1 cellular context compared by ENCODE assay signal in the genomic region with DNA sequence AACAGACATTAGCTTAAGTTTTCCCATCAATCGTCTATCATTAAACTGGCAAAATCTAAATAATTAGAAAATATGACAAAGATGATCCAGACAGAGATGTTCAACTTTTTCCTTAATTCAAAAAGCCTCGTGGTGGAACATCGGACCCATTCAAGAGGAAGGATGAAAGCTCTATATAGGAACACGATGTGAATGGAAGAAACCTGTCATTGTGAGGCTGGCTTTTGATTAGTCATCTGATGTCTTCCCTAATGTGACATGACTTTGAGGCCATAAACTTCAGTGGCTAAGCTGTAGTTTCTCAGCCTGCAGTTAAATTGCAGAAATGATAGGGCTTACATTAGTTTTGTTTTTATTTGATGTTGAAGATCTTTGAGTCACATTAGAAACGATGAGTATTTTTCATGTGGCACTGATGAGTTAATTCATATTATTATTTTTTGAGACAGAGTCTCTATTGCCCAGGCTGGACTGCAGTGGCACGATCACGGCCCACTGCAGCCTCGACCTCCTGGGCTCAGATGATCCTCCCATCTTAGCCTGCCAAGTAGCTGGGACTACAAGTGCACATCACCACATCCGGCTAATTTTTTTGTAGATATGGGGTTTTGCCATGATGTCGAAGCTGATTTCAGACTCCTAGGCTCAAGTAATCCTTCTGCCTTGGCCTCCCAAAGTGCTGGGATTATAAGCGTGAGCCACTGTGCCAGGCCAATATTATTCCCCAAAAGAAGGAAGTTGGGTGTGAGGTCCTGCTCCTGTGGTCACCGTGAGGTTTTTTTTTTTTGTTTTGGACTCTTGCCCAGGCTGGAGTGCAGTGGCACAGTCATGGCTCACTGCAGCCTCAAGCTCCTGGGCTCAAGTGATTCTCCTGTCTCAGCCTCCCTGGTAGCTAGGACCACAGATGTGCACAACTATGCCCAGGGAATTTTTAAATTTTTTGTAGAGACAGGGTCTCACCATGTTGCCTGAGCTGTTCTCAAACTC.
TF ChIP-seq lines count a peak whose summit lies in the region.

No MANE protein-coding gene starts in this region.

TF ChIP-seq in GM12878, 131 proteins besides CTCF, POLR2A, EP300 and RAD21:
- TF ChIP-seq, protein P1, sequence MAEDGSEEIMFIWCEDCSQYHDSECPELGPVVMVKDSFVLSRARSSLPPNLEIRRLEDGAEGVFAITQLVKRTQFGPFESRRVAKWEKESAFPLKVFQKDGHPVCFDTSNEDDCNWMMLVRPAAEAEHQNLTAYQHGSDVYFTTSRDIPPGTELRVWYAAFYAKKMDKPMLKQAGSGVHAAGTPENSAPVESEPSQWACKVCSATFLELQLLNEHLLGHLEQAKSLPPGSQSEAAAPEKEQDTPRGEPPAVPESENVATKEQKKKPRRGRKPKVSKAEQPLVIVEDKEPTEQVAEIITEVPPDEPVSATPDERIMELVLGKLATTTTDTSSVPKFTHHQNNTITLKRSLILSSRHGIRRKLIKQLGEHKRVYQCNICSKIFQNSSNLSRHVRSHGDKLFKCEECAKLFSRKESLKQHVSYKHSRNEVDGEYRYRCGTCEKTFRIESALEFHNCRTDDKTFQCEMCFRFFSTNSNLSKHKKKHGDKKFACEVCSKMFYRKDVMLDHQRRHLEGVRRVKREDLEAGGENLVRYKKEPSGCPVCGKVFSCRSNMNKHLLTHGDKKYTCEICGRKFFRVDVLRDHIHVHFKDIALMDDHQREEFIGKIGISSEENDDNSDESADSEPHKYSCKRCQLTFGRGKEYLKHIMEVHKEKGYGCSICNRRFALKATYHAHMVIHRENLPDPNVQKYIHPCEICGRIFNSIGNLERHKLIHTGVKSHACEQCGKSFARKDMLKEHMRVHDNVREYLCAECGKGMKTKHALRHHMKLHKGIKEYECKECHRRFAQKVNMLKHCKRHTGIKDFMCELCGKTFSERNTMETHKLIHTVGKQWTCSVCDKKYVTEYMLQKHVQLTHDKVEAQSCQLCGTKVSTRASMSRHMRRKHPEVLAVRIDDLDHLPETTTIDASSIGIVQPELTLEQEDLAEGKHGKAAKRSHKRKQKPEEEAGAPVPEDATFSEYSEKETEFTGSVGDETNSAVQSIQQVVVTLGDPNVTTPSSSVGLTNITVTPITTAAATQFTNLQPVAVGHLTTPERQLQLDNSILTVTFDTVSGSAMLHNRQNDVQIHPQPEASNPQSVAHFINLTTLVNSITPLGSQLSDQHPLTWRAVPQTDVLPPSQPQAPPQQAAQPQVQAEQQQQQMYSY (CRISPR knock-in tag; IDR thresholded peaks at IDR 0.05) = no peak
- TF ChIP-seq EED (IDR thresholded peaks at IDR 0.05; ENCODE audit: low read depth) (0 out of 2 replicates have a peak, but pooled peaks have one; percentile 23), CBFB (IDR thresholded peaks at IDR 0.05; ENCODE audit: low read depth) (0 out of 2 replicates have a peak, but pooled peaks have one; percentile 10), RAD51 (IDR thresholded peaks at IDR 0.05) (no peak), KLF5 (IDR thresholded peaks at IDR 0.05; ENCODE audit: partially characterized antibody) (no peak), RFX5 (IDR thresholded peaks at IDR 0.05; ENCODE audit: low read depth, low read length) (no peak), FOXM1 (IDR thresholded peaks at IDR 0.05; ENCODE audit: low read depth, low read length) (no peak), RUNX3 (IDR thresholded peaks at IDR 0.05; ENCODE audit: low read length) (peak; percentile 40), IRF4 (IDR thresholded peaks at IDR 0.05; ENCODE audit: low read depth, low read length) (no peak), WRNIP1 (IDR thresholded peaks at IDR 0.05; ENCODE audit: borderline replicate concordance, low read depth, low read length) (no peak)
- TF ChIP-seq, protein P2, sequence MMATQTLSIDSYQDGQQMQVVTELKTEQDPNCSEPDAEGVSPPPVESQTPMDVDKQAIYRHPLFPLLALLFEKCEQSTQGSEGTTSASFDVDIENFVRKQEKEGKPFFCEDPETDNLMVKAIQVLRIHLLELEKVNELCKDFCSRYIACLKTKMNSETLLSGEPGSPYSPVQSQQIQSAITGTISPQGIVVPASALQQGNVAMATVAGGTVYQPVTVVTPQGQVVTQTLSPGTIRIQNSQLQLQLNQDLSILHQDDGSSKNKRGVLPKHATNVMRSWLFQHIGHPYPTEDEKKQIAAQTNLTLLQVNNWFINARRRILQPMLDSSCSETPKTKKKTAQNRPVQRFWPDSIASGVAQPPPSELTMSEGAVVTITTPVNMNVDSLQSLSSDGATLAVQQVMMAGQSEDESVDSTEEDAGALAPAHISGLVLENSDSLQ (IDR thresholded peaks at IDR 0.05) = 0 out of 2 replicates have a peak, but pooled peaks have one; percentile 16
- TF ChIP-seq, protein P3, sequence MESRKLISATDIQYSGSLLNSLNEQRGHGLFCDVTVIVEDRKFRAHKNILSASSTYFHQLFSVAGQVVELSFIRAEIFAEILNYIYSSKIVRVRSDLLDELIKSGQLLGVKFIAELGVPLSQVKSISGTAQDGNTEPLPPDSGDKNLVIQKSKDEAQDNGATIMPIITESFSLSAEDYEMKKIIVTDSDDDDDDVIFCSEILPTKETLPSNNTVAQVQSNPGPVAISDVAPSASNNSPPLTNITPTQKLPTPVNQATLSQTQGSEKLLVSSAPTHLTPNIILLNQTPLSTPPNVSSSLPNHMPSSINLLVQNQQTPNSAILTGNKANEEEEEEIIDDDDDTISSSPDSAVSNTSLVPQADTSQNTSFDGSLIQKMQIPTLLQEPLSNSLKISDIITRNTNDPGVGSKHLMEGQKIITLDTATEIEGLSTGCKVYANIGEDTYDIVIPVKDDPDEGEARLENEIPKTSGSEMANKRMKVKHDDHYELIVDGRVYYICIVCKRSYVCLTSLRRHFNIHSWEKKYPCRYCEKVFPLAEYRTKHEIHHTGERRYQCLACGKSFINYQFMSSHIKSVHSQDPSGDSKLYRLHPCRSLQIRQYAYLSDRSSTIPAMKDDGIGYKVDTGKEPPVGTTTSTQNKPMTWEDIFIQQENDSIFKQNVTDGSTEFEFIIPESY (IDR thresholded peaks at IDR 0.05) = no peak
